In the genomic region with DNA sequence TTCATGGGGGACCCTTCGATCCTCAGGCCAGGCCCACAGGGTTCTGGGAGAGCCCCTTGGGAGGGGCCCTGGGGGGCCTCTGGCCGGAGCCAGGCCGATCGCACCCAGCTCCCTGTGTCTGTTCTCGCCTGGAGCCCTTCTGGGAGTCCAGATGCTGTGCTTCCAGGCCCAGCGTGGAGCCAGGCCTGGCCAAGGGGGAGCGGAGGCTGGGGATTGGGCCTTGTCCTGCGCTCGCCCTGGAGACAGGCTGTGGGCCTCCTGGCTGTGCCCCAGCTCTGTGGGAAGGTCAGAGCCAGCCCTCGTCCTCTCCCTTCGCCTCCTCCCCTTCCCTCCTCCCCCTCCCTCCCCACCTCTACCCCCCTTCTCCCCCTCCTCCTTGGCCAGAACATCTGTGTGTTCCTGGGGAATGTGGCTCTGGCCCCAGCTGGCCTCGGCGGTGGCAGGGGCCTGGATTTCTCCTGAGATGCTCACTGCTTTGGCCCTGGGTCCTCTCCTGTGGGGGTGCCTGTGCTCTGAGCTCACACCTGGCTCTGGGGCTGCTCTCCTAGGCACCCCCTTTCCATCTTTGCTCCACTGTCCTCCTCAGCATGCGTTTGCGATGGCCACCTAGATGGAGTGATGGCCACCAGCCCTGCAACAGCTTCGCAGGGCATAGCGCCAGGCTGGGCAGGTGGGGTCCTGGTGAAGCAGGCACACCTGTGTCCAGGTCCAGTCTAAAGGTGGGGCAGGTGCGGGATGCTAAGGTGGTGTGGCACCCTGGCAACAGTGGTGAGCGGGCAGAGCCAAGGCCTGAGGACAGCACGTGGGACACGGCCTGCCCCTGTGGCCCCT, we compare ENCODE assay signal across 8 cellular contexts.
DNase-seq lines count a peak whose midpoint lies in the region; ATAC-seq and TF ChIP-seq lines count a peak whose summit lies in the region.

No MANE protein-coding gene starts in this region.

- H3K9ac ChIP-seq in skeletal muscle tissue (ENCODE audit: low read depth in 1 of 3, low read length in 3 of 3) = peak overlapping the region; percentile 72 to 86 (median 84)

- no peak for TF ChIP-seq CTCF in body of pancreas (IDR thresholded peaks at IDR 0.05)

- peak; percentile 79 for DNase-seq in H4 (ENCODE audit: low spot score)
- peak; percentile 85 to 97 (median 95) for DNase-seq in body of pancreas
- DNase-seq in iris pigment epithelial cell (ENCODE audit: low read depth) = peak; percentile 42
- no peak for DNase-seq in 8988T
- DNase-seq in DMS114 treated with DMSO at 0.1 percent for 48 hours (lab: John Stamatoyannopoulos, UW; ENCODE audit: unreplicated experiment) = no peak
- DNase-seq in DMS79 (lab: John Stamatoyannopoulos, UW) = no peak

- H3K4me3 ChIP-seq in body of pancreas (no peak overlapping the region), skeletal muscle tissue (ENCODE audit: low read length in 3 of 3) (no peak overlapping the region)

- TF ChIP-seq POLR2A in body of pancreas (IDR thresholded peaks at IDR 0.05) = peak; percentile 49 to 60 (median 53)

- intact Hi-C loops in body of pancreas (cut with DNase I) = no loop called here

- H3K4me1 ChIP-seq in body of pancreas (peaks cover 58% of the 10 kb centered on the region), skeletal muscle tissue (ENCODE audit: control insufficient read depth in 3 of 3, insufficient read depth in 3 of 3, low read length in 3 of 3) (peaks cover 48 to 82% (median 64%) of the 10 kb centered on the region in 3 donors)

- H3K9me3 ChIP-seq in body of pancreas (no peaks in the 10 kb centered on the region), skeletal muscle tissue (ENCODE audit: control insufficient read depth in 3 of 3, low read length in 3 of 3) (no peaks in the 10 kb centered on the region)

- 27 to 48% methylated on average over 7 to 21 of the region's 21 CpGs for WGBS in body of pancreas, 2 donors

- no peaks in the 10 kb centered on the region for H3K27me3 ChIP-seq in body of pancreas
- no peaks in the 10 kb centered on the region for H3K27me3 ChIP-seq in skeletal muscle tissue (ENCODE audit: control insufficient read depth in 3 of 3, insufficient read depth in 3 of 3, low read length in 3 of 3)

- H3K27ac ChIP-seq in body of pancreas (peak overlapping the region; percentile 85 to 94 (median 90)), skeletal muscle tissue (ENCODE audit: low read depth, low read length) (peak overlapping the region; percentile 62)

- ATAC-seq in body of pancreas = peak; percentile 92
- ATAC-seq in HG03139 (IDR thresholded peaks at IDR 0.05; ENCODE audit: unreplicated experiment) = no peak

- H3K36me3 ChIP-seq in body of pancreas (replicated peaks in 1 of 2; ENCODE audit: insufficient read depth in 1 of 2, low read depth in 2 of 2) = no peaks in the 10 kb centered on the region
- H3K36me3 ChIP-seq in skeletal muscle tissue (ENCODE audit: control insufficient read depth in 3 of 3, insufficient read depth in 3 of 3, low read length in 3 of 3) = no peaks in the 10 kb centered on the region

Comparison
In these comparisons a context has a peak if more than half of its experiments do, and no peak if none do; other contexts are left out.
1. DNase-seq: peak in H4 (single experiment), body of pancreas (4 of 4) and iris pigment epithelial cell (single experiment); none in 8988T (single experiment), DMS114 treated with DMSO at 0.1 percent for 48 hours (single experiment) and DMS79 (single experiment).